1 cellular context compared by ENCODE assay signal in the genomic region with DNA sequence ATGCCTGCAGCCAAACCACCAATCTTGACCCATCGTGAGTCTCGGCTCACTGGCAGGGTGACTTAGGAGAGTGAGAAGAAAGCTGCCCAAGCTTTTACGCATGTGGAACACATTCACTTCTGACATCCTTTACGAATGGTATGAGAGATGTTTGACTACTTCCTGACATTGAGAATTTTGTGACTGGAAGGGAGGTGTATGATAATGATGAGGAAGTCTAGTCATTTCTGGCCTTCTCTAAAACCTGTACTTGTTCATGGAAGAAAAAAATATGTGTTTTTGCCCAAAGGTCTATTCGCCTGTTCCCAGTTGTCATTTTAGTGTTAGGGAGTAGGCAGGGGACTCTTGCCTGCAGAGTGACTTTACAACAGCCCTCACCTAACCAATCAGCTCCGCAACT.
TF ChIP-seq lines count a peak whose summit lies in the region.

No MANE protein-coding gene starts in this region.

TF ChIP-seq in HepG2, 621 proteins besides CTCF, POLR2A, EP300 and RAD21 (continued from another document):
- TF ChIP-seq, protein P1, sequence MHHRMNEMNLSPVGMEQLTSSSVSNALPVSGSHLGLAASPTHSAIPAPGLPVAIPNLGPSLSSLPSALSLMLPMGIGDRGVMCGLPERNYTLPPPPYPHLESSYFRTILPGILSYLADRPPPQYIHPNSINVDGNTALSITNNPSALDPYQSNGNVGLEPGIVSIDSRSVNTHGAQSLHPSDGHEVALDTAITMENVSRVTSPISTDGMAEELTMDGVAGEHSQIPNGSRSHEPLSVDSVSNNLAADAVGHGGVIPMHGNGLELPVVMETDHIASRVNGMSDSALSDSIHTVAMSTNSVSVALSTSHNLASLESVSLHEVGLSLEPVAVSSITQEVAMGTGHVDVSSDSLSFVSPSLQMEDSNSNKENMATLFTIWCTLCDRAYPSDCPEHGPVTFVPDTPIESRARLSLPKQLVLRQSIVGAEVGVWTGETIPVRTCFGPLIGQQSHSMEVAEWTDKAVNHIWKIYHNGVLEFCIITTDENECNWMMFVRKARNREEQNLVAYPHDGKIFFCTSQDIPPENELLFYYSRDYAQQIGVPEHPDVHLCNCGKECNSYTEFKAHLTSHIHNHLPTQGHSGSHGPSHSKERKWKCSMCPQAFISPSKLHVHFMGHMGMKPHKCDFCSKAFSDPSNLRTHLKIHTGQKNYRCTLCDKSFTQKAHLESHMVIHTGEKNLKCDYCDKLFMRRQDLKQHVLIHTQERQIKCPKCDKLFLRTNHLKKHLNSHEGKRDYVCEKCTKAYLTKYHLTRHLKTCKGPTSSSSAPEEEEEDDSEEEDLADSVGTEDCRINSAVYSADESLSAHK (CRISPR knock-in tag; IDR thresholded peaks at IDR 0.05; ENCODE audit: borderline replicate concordance) = no peak
- TF ChIP-seq, protein P2, sequence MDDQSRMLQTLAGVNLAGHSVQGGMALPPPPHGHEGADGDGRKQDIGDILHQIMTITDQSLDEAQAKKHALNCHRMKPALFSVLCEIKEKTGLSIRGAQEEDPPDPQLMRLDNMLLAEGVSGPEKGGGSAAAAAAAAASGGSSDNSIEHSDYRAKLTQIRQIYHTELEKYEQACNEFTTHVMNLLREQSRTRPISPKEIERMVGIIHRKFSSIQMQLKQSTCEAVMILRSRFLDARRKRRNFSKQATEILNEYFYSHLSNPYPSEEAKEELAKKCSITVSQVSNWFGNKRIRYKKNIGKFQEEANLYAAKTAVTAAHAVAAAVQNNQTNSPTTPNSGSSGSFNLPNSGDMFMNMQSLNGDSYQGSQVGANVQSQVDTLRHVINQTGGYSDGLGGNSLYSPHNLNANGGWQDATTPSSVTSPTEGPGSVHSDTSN (CRISPR knock-in tag; IDR thresholded peaks at IDR 0.05; ENCODE audit: borderline replicate concordance) = no peak
